8 cellular contexts compared by ENCODE assay signal in the genomic region with DNA sequence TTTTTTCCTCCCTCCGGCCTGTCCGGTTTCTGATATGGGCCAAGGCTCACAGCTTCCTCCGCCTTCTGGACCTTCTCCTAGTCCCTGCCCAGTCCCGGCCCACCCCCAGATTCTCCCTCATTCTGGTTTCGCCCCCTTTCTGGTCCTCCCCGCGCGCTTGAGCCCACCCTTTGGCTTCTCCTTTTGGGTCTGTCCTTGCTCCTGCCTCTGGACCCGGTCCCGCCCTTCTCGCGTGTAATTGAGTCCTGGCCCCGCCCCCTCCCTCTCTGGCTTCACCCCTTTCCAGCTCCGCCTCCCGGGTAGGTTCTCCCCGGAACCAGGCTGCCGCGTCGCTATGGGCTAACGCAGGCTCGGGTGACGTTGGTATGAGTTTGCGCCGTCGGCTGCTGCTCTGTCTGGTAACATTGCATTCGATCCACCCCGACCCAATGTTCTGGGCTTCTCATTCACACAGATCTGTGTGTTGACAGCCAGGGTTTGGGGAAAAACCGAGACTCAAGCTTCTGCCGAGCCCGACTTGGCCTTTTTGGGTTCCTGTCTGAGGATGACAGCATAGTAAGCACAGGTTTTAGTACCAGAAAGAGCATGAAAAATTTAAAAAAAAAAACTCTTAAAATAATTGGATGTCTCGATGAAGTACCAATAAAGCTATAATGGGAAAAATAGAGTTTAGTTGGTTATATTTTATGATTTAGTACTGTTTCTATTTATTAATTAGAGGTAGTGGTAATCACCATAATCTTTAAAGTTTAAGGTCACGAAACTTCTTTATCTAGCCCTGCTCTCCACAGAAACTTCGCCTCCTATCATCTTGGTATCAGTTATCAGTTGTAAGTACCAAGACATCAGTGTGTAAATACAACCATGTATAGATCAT. TPM values are rescaled to one million over a fixed set of nuclear protein-coding genes. Genes with fewer than 3 reads are reported as not detected.
DNase-seq lines count a peak whose midpoint lies in the region; ATAC-seq and TF ChIP-seq lines count a peak whose summit lies in the region.

No MANE protein-coding gene starts in this region.

- intact Hi-C loops in left ventricle myocardium superior (cut with micrococcal nuclease): no loop called here
- intact Hi-C loops in psoas muscle (cut with DNase I): no loop called here
- intact Hi-C loops in uterus (cut with DNase I; ENCODE audit: low total_unique reads): no loop called here

- peaks cover 30% of the 10 kb centered on the region for H3K4me1 ChIP-seq in psoas muscle
- H3K4me1 ChIP-seq in uterus: peaks cover 0 to 3% of the 10 kb centered on the region in 2 donors

- ATAC-seq in HG02852 (IDR thresholded peaks at IDR 0.05; ENCODE audit: unreplicated experiment) (peak; percentile 27), left ventricle myocardium superior (peak; percentile 74), psoas muscle (peak; percentile 71 to 77 (median 74))

- H3K27ac ChIP-seq in psoas muscle: peak overlapping the region; percentile 90
- peak overlapping the region; percentile 96 to 97 for H3K27ac ChIP-seq in uterus

- H3K9me3 ChIP-seq in psoas muscle: no peaks in the 10 kb centered on the region
- no peaks in the 10 kb centered on the region for H3K9me3 ChIP-seq in uterus

- 2% methylated on average over 31 to 33 of the region's 33 CpGs for WGBS in psoas muscle, 3 donors

- H3K27me3 ChIP-seq in psoas muscle (ENCODE audit: insufficient read depth in 3 of 3, low read length in 2 of 3) (no peaks in the 10 kb centered on the region), uterus (no peaks in the 10 kb centered on the region)

- TF ChIP-seq CTCF in GM12864 (IDR thresholded peaks at IDR 0.05; ENCODE audit: low read depth, low read length, missing control alignments) (no peak), psoas muscle (IDR thresholded peaks at IDR 0.05) (no peak), uterus (IDR thresholded peaks at IDR 0.05) (peak in 1 of 4 experiments; percentile 8)

- peak; percentile 94 for TF ChIP-seq POLR2A in uterus (IDR thresholded peaks at IDR 0.05)

- peak; percentile 90 for DNase-seq in GM12864 (ENCODE audit: low read depth)
- DNase-seq in NCI-H146 treated with DMSO at 0.1 percent for 48 hours (lab: John Stamatoyannopoulos, UW; ENCODE audit: unreplicated experiment): peak; percentile 96
- DNase-seq in T-helper 1 cell: peak; percentile 98 to 100 (median 99)
- DNase-seq in amniotic stem cell (lab: John Stamatoyannopoulos, UW): peak; percentile 99
- peak; percentile 100 for DNase-seq in left ventricle myocardium superior
- peak; percentile 100 for DNase-seq in psoas muscle
- peak; percentile 99 to 100 for DNase-seq in uterus

- H3K4me3 ChIP-seq in GM12864 (ENCODE audit: low read depth, low read length) (peak overlapping the region; percentile 54), psoas muscle (peak overlapping the region; percentile 84), uterus (peak overlapping the region; percentile 37 to 51)

- H3K36me3 ChIP-seq in psoas muscle (ENCODE audit: insufficient read depth in 1 of 2, low read depth in 1 of 2): no peaks in the 10 kb centered on the region
- no peaks in the 10 kb centered on the region for H3K36me3 ChIP-seq in uterus

RNA-seq across cellular contexts. Expression of gene EEF2K, which starts 14.8 kb away (rescaled TPM):
- 29.9 TPM for total RNA-seq in left ventricle myocardium superior
- 10 to 100 TPM; 29.4 to 47.0 (median 34.3) TPM for total RNA-seq in psoas muscle
- 10 to 100 TPM; 13.0 to 14.5 (median 13.2) TPM for polyA plus RNA-seq in psoas muscle
- total RNA-seq in uterus: 10 to 100 TPM; 17.4 to 82.0 (median 35.5) TPM

RNA-seq across cellular contexts. Expression of gene SDR42E2, which starts 29.0 kb away (rescaled TPM):
- total RNA-seq in left ventricle myocardium superior: not detected
- under 1 TPM in 1 of 4 donors, not detected in 3; 0.08 TPM for total RNA-seq in psoas muscle
- under 1 TPM in 1 of 3 donors, not detected in 2; 0.01 TPM for polyA plus RNA-seq in psoas muscle
- total RNA-seq in uterus: not detected

Comparison
In these comparisons a context has a peak if more than half of its experiments do, and no peak if none do; other contexts are left out.
1. Peak in every context shown above with its lines: DNase-seq, ATAC-seq, H3K4me3 ChIP-seq and H3K27ac ChIP-seq.